Comparison of ENCODE assay signal across 8 cellular contexts in the genomic region with DNA sequence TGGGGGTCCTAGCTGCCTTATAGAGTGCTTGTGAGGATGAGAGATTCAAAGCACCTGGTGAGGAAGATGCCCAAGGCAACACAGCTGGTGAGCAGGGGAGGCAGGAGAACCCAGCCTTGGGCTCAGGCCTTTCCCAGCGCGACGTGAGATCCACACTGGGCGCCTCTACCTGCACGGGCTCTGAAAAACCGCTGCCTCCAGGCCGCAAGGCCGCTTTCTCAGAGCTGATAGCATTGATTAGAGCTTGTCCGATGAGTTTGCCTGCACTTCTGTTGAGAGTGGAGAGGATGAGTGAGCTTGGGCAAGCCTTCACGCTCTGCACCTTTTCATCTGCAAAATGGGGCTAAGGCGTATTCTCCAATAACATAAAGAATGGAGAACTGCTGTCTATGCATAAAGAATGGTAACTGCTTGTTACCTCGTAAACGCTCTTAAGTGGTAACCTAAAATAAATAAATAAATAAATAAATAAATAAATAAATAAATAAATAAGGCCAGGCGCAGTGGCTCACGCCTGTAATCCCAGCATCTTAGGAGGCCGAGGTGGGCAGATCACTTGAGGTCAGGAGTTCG. TPM values are rescaled to one million over a fixed set of nuclear protein-coding genes. Genes with fewer than 3 reads are reported as not detected.
DNase-seq lines count a peak whose midpoint lies in the region; ATAC-seq and TF ChIP-seq lines count a peak whose summit lies in the region.

No MANE protein-coding gene starts in this region.

- H3K27me3 ChIP-seq in GM23248 (replicated peaks; ENCODE audit: insufficient read depth): no peaks in the 10 kb centered on the region
- no peaks in the 10 kb centered on the region for H3K27me3 ChIP-seq in Peyer's patch

- H3K4me1 ChIP-seq in GM23248 (ENCODE audit: insufficient read depth) (peaks cover 3% of the 10 kb centered on the region; the same call in 1 of the 2 replicates), Peyer's patch (peaks cover 0 to 18% (median 3%) of the 10 kb centered on the region in 4 donors)

- 73% methylated on average over 17 of the region's 17 CpGs for WGBS in GM23248 (ENCODE audit: low coverage in 1 of 2, low lambda C conversion rate in 2 of 2, missing lambda C conversion rate in 2 of 2), 2 experiments

- DNase-seq in GM23248 (peak; percentile 15), Peyer's patch (no peak), epithelial cell of prostate (ENCODE audit: low read depth, low spot score) (no peak), retina (peak; percentile 24), OCI-M1 (lab: John Stamatoyannopoulos, UW) (no peak)
- no peak for DNase-seq in NK-92 treated with Interleukin-12 subunit alpha and Interleukin-12 subunit beta, amount 100 ng/mL, for 24 hours (lab: John Stamatoyannopoulos, UW)

- TF ChIP-seq POLR2A in Peyer's patch (IDR thresholded peaks at IDR 0.05): no peak

- H3F3A ChIP-seq in GM23248 (ENCODE audit: insufficient read depth): peaks cover 39% of the 10 kb centered on the region

- in situ Hi-C loops in GM23248 (cut with MboI): no loop called here

- H3K27ac ChIP-seq in GM23248 (no peak overlapping the region), Peyer's patch (peak overlapping the region in 1 of 4 donors; percentile 73), epithelial cell of prostate (peak overlapping the region; percentile 59)

- ATAC-seq in HG02759 (IDR thresholded peaks at IDR 0.05; ENCODE audit: unreplicated experiment) (no peak), HG02588 (IDR thresholded peaks at IDR 0.05; ENCODE audit: unreplicated experiment) (no peak)

- H3K36me3 ChIP-seq in GM23248 (ENCODE audit: low read depth): peaks cover 29% of the 10 kb centered on the region
- peaks cover 0 to 22% (median 0%) of the 10 kb centered on the region in 3 donors for H3K36me3 ChIP-seq in Peyer's patch

- H3K9me2 ChIP-seq in GM23248 (ENCODE audit: insufficient read depth): no peaks in the 10 kb centered on the region

- no peaks in the 10 kb centered on the region for H3K9me3 ChIP-seq in GM23248 (ENCODE audit: low read depth)
- no peaks in the 10 kb centered on the region for H3K9me3 ChIP-seq in Peyer's patch

- peak overlapping the region; percentile 83 for H3K4me2 ChIP-seq in GM23248 (ENCODE audit: unreplicated experiment)

- peak overlapping the region; percentile 75 for H3K9ac ChIP-seq in GM23248

- no peak for TF ChIP-seq CTCF in Peyer's patch (IDR thresholded peaks at IDR 0.05)

- peak overlapping the region; percentile 81 for H3K4me3 ChIP-seq in GM23248
- H3K4me3 ChIP-seq in Peyer's patch: peak overlapping the region; percentile 43 to 77 (median 62)

- peaks cover 11% of the 10 kb centered on the region; the same call in 1 of the 2 replicates for H3K79me2 ChIP-seq in GM23248 (ENCODE audit: insufficient read depth)

- H4K20me1 ChIP-seq in GM23248 (ENCODE audit: insufficient read depth): no peaks in the 10 kb centered on the region

- peak overlapping the region; percentile 80 for H2AFZ ChIP-seq in GM23248

RNA-seq across cellular contexts. Expression of gene PABPC1L, which starts 0.9 kb away (rescaled TPM):
- 5.9 and 33.5 TPM in 2 replicates for total RNA-seq in GM23248 (2014; rRNA removed; shearing (Covaris generic))
- polyA plus RNA-seq in GM23248 (2016; fragmentation: Nextera tagmentation; extraction: Ambion mirVana): 7.8 and 10.4 TPM in 2 replicates
- total RNA-seq in Peyer's patch: 100 to 1,000 TPM in 1 of 4 donors, 10 to 100 TPM in 3; 10.5 to 123 (median 33.6) TPM

RNA-seq across cellular contexts. Expression of gene YWHAB, which starts 25.3 kb away (rescaled TPM):
- total RNA-seq in GM23248 (2014; rRNA removed; shearing (Covaris generic)): 95.0 and 116 TPM in 2 replicates
- 425 and 445 TPM in 2 replicates for polyA plus RNA-seq in GM23248 (2016; fragmentation: Nextera tagmentation; extraction: Ambion mirVana)
- 100 to 1,000 TPM; 105 to 174 (median 125) TPM for total RNA-seq in Peyer's patch

RNA-seq across cellular contexts. Expression of gene TOMM34, which starts 49.4 kb away (rescaled TPM):
- total RNA-seq in GM23248 (2014; rRNA removed; shearing (Covaris generic)): 53.0 and 63.8 TPM in 2 replicates
- 63.4 and 69.9 TPM in 2 replicates for polyA plus RNA-seq in GM23248 (2016; fragmentation: Nextera tagmentation; extraction: Ambion mirVana)
- total RNA-seq in Peyer's patch: 10 to 100 TPM in 3 of 4 donors, 1 to 10 TPM in 1; 8.4 to 19.0 (median 12.2) TPM

RNA-seq across cellular contexts. Expression of gene STK4, which starts 55.5 kb away (rescaled TPM):
- total RNA-seq in GM23248 (2014; rRNA removed; shearing (Covaris generic)): 21.9 and 30.4 TPM in 2 replicates
- 33.4 and 35.1 TPM in 2 replicates for polyA plus RNA-seq in GM23248 (2016; fragmentation: Nextera tagmentation; extraction: Ambion mirVana)
- total RNA-seq in Peyer's patch: 100 to 1,000 TPM in 1 of 4 donors, 10 to 100 TPM in 3; 27.7 to 128 (median 42.9) TPM

Comparison
In these comparisons a context has a peak if more than half of its experiments do, and no peak if none do; other contexts are left out.
1. DNase-seq: peak in GM23248 (single experiment) and retina (single experiment); none in Peyer's patch (0 of 3), epithelial cell of prostate (single experiment), NK-92 treated with Interleukin-12 subunit alpha and Interleukin-12 subunit beta, amount 100 ng/mL, for 24 hours (single experiment) and OCI-M1 (single experiment).